In genomic region chr4:102642571-102643298, GRCh38 we compare ENCODE assay signal across 1 cellular context.
TF ChIP-seq lines count a peak whose summit lies in the region.

No MANE protein-coding gene starts in this region.

TF ChIP-seq in SK-N-SH treated with all-trans-retinoic acid at 6 μM for 48 hours, 23 proteins besides CTCF, POLR2A, EP300 and RAD21 (continued from another document):
- no peak for TF ChIP-seq ZNF8 (CRISPR knock-in tag; IDR thresholded peaks at IDR 0.05)
- TF ChIP-seq ZC3H10 (CRISPR knock-in tag; IDR thresholded peaks at IDR 0.05): no peak
- no peak for TF ChIP-seq ZFP30 (CRISPR knock-in tag; IDR thresholded peaks at IDR 0.05)
- TF ChIP-seq ZFP3 (CRISPR knock-in tag; IDR thresholded peaks at IDR 0.05): no peak
- no peak for TF ChIP-seq ARNTL (CRISPR knock-in tag; IDR thresholded peaks at IDR 0.05; ENCODE audit: borderline replicate concordance, low read depth)
- no peak for TF ChIP-seq TCF4 (CRISPR knock-in tag; IDR thresholded peaks at IDR 0.05; ENCODE audit: borderline replicate concordance)
- no peak for TF ChIP-seq ZNF70 (CRISPR knock-in tag; IDR thresholded peaks at IDR 0.05)
